In genomic region chr22:17628304-17629166, GRCh38 we compare ENCODE assay signal across 1 cellular context.
A peak's percentile ranks its signal among the peaks of the same experiment; 100 is the strongest.
TF ChIP-seq lines count a peak whose summit lies in the region.

ATP6V1E1 (minus strand) TSS chr22:17628749; CDS start chr22:17628635, 114 bp downstream.

TF ChIP-seq in GM12878, 131 proteins besides CTCF, POLR2A, EP300 and RAD21 (continued from another document):
- TF ChIP-seq HSF1 (IDR thresholded peaks at IDR 0.05; ENCODE audit: low read depth, low read length), result no peak
- TF ChIP-seq SMAD1 (IDR thresholded peaks at IDR 0.05; ENCODE audit: low read depth, partially characterized antibody), result no peak
- TF ChIP-seq ZNF207 (IDR thresholded peaks at IDR 0.05; ENCODE audit: borderline replicate concordance), result no peak; the same call in 1 of the 2 replicates
- TF ChIP-seq ZNF217 (IDR thresholded peaks at IDR 0.05), result no peak
- no peak for TF ChIP-seq MAX (IDR thresholded peaks at IDR 0.05; ENCODE audit: low read depth, low read length)
- peak; percentile 31 for TF ChIP-seq HDAC6 (IDR thresholded peaks at IDR 0.05; ENCODE audit: unreplicated experiment)
- no peak for TF ChIP-seq EED (IDR thresholded peaks at IDR 0.05; ENCODE audit: low read depth)
- TF ChIP-seq BCL3 (IDR thresholded peaks at IDR 0.05; ENCODE audit: borderline replicate concordance, insufficient read depth, low read depth, low read length, poor library complexity, severe bottlenecking), result no peak
- TF ChIP-seq MLLT1 (IDR thresholded peaks at IDR 0.05), result no peak
- TF ChIP-seq RB1 (IDR thresholded peaks at IDR 0.05; ENCODE audit: borderline replicate concordance), result peak; percentile 16; the same call in 1 of the 2 replicates
- TF ChIP-seq ZNF24 (IDR thresholded peaks at IDR 0.05), result no peak; the same call in 1 of the 2 replicates
- TF ChIP-seq JUNB (IDR thresholded peaks at IDR 0.05), result no peak
- no peak for TF ChIP-seq RELA (IDR thresholded peaks at IDR 0.05; ENCODE audit: borderline replicate concordance, partially characterized antibody)
